2 cellular contexts compared by ENCODE assay signal in the genomic region with DNA sequence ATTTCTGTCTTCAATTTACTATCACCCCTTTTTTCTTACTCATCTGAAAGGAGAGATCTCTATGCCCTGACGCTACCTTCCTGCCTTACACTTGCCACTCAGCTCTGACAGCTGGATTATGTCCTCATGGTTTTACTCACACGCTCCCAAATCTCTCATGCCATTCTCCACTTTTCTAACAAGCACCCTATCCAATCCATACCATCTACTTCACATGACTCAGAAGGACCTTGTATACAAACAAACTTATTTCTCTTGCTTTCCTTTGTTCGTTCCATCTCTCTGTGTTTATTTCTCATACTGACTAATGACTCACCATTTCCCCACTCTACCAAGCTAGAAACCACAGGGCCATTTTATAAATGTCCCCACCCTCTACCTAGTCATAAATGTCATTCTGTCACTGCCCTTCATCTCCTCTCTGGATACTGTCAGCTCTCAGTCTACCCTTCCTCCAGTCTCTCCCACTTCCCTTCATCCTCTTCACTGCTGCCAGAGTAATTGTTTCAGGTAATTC.
TF ChIP-seq lines count a peak whose summit lies in the region.

No MANE protein-coding gene starts in this region.

TF ChIP-seq in IMR-90, 13 proteins besides CTCF, POLR2A, EP300 and RAD21:
- TF ChIP-seq CHD1 (IDR thresholded peaks at IDR 0.05; ENCODE audit: low read depth, low read length) = no peak
- TF ChIP-seq FOS (IDR thresholded peaks at IDR 0.05; ENCODE audit: low read depth, low read length) = peak; percentile 65
- no peak for TF ChIP-seq MXI1 (IDR thresholded peaks at IDR 0.05; ENCODE audit: borderline replicate concordance, low read depth, low read length)
- TF ChIP-seq SMC3 (IDR thresholded peaks at IDR 0.05; ENCODE audit: low read depth, low read length) = no peak
- TF ChIP-seq, protein P1, sequence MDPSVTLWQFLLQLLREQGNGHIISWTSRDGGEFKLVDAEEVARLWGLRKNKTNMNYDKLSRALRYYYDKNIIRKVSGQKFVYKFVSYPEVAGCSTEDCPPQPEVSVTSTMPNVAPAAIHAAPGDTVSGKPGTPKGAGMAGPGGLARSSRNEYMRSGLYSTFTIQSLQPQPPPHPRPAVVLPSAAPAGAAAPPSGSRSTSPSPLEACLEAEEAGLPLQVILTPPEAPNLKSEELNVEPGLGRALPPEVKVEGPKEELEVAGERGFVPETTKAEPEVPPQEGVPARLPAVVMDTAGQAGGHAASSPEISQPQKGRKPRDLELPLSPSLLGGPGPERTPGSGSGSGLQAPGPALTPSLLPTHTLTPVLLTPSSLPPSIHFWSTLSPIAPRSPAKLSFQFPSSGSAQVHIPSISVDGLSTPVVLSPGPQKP (IDR thresholded peaks at IDR 0.05; ENCODE audit: borderline replicate concordance, low read depth, low read length) = no peak
- TF ChIP-seq NFE2L2 (IDR thresholded peaks at IDR 0.05; ENCODE audit: low read depth, low read length) = no peak

TF ChIP-seq in GM23338, 12 proteins besides CTCF, POLR2A, EP300 and RAD21:
- TF ChIP-seq ZNF331 (CRISPR knock-in tag; IDR thresholded peaks at IDR 0.05; ENCODE audit: low read depth) (no peak), JUNB (IDR thresholded peaks at IDR 0.05; ENCODE audit: unreplicated experiment) (no peak), CREB1 (CRISPR knock-in tag; IDR thresholded peaks at IDR 0.05; ENCODE audit: low read depth) (no peak), ZNF114 (CRISPR knock-in tag; IDR thresholded peaks at IDR 0.05) (no peak), POLR2AphosphoS5 (IDR thresholded peaks at IDR 0.05; ENCODE audit: low read depth) (no peak), STAT1 (IDR thresholded peaks at IDR 0.05; ENCODE audit: unreplicated experiment) (no peak), EZH2 (IDR thresholded peaks at IDR 0.05; ENCODE audit: low read depth, unreplicated experiment) (no peak)
- TF ChIP-seq, protein P2, sequence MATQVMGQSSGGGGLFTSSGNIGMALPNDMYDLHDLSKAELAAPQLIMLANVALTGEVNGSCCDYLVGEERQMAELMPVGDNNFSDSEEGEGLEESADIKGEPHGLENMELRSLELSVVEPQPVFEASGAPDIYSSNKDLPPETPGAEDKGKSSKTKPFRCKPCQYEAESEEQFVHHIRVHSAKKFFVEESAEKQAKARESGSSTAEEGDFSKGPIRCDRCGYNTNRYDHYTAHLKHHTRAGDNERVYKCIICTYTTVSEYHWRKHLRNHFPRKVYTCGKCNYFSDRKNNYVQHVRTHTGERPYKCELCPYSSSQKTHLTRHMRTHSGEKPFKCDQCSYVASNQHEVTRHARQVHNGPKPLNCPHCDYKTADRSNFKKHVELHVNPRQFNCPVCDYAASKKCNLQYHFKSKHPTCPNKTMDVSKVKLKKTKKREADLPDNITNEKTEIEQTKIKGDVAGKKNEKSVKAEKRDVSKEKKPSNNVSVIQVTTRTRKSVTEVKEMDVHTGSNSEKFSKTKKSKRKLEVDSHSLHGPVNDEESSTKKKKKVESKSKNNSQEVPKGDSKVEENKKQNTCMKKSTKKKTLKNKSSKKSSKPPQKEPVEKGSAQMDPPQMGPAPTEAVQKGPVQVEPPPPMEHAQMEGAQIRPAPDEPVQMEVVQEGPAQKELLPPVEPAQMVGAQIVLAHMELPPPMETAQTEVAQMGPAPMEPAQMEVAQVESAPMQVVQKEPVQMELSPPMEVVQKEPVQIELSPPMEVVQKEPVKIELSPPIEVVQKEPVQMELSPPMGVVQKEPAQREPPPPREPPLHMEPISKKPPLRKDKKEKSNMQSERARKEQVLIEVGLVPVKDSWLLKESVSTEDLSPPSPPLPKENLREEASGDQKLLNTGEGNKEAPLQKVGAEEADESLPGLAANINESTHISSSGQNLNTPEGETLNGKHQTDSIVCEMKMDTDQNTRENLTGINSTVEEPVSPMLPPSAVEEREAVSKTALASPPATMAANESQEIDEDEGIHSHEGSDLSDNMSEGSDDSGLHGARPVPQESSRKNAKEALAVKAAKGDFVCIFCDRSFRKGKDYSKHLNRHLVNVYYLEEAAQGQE (IDR thresholded peaks at IDR 0.05; ENCODE audit: unreplicated experiment) = no peak
- TF ChIP-seq, protein P3, sequence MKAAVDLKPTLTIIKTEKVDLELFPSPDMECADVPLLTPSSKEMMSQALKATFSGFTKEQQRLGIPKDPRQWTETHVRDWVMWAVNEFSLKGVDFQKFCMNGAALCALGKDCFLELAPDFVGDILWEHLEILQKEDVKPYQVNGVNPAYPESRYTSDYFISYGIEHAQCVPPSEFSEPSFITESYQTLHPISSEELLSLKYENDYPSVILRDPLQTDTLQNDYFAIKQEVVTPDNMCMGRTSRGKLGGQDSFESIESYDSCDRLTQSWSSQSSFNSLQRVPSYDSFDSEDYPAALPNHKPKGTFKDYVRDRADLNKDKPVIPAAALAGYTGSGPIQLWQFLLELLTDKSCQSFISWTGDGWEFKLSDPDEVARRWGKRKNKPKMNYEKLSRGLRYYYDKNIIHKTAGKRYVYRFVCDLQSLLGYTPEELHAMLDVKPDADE (IDR thresholded peaks at IDR 0.05) = no peak
- TF ChIP-seq, protein P4, sequence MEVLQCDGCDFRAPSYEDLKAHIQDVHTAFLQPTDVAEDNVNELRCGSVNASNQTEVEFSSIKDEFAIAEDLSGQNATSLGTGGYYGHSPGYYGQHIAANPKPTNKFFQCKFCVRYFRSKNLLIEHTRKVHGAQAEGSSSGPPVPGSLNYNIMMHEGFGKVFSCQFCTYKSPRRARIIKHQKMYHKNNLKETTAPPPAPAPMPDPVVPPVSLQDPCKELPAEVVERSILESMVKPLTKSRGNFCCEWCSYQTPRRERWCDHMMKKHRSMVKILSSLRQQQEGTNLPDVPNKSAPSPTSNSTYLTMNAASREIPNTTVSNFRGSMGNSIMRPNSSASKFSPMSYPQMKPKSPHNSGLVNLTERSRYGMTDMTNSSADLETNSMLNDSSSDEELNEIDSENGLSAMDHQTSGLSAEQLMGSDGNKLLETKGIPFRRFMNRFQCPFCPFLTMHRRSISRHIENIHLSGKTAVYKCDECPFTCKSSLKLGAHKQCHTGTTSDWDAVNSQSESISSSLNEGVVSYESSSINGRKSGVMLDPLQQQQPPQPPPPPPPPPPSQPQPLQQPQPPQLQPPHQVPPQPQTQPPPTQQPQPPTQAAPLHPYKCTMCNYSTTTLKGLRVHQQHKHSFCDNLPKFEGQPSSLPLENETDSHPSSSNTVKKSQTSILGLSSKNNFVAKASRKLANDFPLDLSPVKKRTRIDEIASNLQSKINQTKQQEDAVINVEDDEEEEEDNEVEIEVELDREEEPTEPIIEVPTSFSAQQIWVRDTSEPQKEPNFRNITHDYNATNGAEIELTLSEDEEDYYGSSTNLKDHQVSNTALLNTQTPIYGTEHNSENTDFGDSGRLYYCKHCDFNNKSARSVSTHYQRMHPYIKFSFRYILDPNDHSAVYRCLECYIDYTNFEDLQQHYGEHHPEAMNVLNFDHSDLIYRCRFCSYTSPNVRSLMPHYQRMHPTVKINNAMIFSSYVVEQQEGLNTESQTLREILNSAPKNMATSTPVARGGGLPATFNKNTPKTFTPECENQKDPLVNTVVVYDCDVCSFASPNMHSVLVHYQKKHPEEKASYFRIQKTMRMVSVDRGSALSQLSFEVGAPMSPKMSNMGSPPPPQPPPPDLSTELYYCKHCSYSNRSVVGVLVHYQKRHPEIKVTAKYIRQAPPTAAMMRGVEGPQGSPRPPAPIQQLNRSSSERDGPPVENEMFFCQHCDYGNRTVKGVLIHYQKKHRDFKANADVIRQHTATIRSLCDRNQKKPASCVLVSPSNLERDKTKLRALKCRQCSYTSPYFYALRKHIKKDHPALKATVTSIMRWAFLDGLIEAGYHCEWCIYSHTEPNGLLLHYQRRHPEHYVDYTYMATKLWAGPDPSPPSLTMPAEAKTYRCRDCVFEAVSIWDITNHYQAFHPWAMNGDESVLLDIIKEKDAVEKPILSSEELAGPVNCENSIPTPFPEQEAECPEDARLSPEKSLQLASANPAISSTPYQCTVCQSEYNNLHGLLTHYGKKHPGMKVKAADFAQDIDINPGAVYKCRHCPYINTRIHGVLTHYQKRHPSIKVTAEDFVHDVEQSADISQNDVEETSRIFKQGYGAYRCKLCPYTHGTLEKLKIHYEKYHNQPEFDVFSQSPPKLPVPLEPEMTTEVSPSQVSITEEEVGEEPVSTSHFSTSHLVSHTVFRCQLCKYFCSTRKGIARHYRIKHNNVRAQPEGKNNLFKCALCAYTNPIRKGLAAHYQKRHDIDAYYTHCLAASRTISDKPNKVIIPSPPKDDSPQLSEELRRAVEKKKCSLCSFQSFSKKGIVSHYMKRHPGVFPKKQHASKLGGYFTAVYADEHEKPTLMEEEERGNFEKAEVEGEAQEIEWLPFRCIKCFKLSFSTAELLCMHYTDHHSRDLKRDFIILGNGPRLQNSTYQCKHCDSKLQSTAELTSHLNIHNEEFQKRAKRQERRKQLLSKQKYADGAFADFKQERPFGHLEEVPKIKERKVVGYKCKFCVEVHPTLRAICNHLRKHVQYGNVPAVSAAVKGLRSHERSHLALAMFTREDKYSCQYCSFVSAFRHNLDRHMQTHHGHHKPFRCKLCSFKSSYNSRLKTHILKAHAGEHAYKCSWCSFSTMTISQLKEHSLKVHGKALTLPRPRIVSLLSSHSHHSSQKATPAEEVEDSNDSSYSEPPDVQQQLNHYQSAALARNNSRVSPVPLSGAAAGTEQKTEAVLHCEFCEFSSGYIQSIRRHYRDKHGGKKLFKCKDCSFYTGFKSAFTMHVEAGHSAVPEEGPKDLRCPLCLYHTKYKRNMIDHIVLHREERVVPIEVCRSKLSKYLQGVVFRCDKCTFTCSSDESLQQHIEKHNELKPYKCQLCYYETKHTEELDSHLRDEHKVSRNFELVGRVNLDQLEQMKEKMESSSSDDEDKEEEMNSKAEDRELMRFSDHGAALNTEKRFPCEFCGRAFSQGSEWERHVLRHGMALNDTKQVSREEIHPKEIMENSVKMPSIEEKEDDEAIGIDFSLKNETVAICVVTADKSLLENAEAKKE (CRISPR knock-in tag; IDR thresholded peaks at IDR 0.05) = no peak
